In the genomic region with DNA sequence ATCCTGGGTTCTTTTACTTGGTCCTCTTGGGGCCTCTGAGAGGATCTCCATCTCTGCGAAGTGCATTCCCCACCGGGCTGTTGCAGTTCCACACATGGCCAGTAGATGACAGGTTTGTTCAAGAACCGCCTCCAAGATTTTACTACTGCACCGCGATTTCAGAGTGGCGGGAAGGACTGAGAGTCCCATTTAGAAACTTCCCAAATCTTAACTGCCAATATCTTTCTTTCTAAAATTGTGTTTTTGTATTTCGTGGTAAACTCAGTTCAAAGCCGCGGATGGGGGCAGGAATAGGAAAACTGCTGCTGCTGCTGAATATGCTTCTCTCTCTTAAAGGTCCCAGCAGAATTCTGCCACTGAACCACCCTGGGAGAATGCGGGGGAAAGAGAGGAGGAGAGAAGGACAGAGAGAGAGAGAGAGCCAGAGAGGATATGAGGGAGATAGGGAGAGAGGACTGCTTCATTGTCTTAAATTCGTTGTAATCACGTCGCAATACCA, we compare ENCODE assay signal across 8 cellular contexts. TPM values are rescaled to one million over a fixed set of nuclear protein-coding genes. Genes with fewer than 3 reads are reported as not detected.
DNase-seq lines count a peak whose midpoint lies in the region; ATAC-seq and TF ChIP-seq lines count a peak whose summit lies in the region.

No MANE protein-coding gene starts in this region.

- H3K9ac ChIP-seq in colonic mucosa (ENCODE audit: low read depth in 2 of 2, low read length in 2 of 2): no peak overlapping the region

- H2AFZ ChIP-seq in ACC112 (ENCODE audit: low read length, unreplicated experiment): no peak overlapping the region

- H3K36me3 ChIP-seq in ACC112 (ENCODE audit: insufficient read depth, low read length): no peaks in the 10 kb centered on the region
- no peaks in the 10 kb centered on the region for H3K36me3 ChIP-seq in colonic mucosa
- no peaks in the 10 kb centered on the region for H3K36me3 ChIP-seq in left lung

- in situ Hi-C loops in GM13977 (cut with MboI; ENCODE audit: low pct_unique_long_range_greater_than_20kb, low sequenced_read_pairs, unreplicated experiment): loop anchor here (5.0 to 10.0 kb wide), 3 partner anchors 171 to 377 kb away; no protein-coding TSS in a partner anchor

- intact Hi-C loops in colonic mucosa (cut with DNase I): loop anchor here (2.0 to 10.0 kb wide), 3 partner anchors 287 to 449 kb away; no protein-coding TSS in a partner anchor
- intact Hi-C loops in left lung (cut with DNase I): loop anchor here in 1 of 2 donors (5.0 to 10.0 kb wide), 2 partner anchors 171 to 382 kb away; no protein-coding TSS in a partner anchor

- peak overlapping the region; percentile 34; the same call in 1 of the 2 replicates for H3K4me3 ChIP-seq in ACC112 (ENCODE audit: low read depth, low read length)
- H3K4me3 ChIP-seq in colonic mucosa: no peak overlapping the region
- no peak overlapping the region for H3K4me3 ChIP-seq in left lung

- H3K27ac ChIP-seq in ACC112 (ENCODE audit: low read depth, low read length) (no peak overlapping the region), colonic mucosa (no peak overlapping the region), left lung (no peak overlapping the region)

- peaks cover 81% of the 10 kb centered on the region for H3K27me3 ChIP-seq in ACC112 (ENCODE audit: insufficient read depth, low read length)
- peaks cover 11% of the 10 kb centered on the region for H3K27me3 ChIP-seq in colonic mucosa
- peaks cover 10 to 66% of the 10 kb centered on the region in 2 donors for H3K27me3 ChIP-seq in left lung

- peak; percentile 90 for TF ChIP-seq CTCF in GM13977 (IDR thresholded peaks at IDR 0.05; ENCODE audit: extremely low read depth, insufficient read depth, missing control alignments)
- peak; percentile 100 for TF ChIP-seq CTCF in colonic mucosa (IDR thresholded peaks at IDR 0.05)
- TF ChIP-seq CTCF in left lung (IDR thresholded peaks at IDR 0.05): peak; percentile 97 to 100

- DNase-seq in GM13977 (ENCODE audit: low spot score) (peak; percentile 53), NCI-H510A treated with DMSO at 0.1 percent for 48 hours (lab: John Stamatoyannopoulos, UW) (peak; percentile 40), colonic mucosa (peak; percentile 82), left lung (peak in 1 of 2 donors; percentile 71)
- peak; percentile 69 to 83 for DNase-seq in activated CD4-positive, alpha-beta T cell treated with anti-CD3 and anti-CD28 coated beads for 4 hours
- peak; percentile 50 to 74 (median 71) for DNase-seq in stimulated activated CD4-positive, alpha-beta T cell treated with anti-CD3 and anti-CD28 coated beads, TNF-alpha, amount 100 ng/mL, for 24 hours (ENCODE audit: low read depth in 3 of 3)

- ATAC-seq in left lung (peak; percentile 94), GM18868 (IDR thresholded peaks at IDR 0.05; ENCODE audit: unreplicated experiment) (no peak)

- no peaks in the 10 kb centered on the region for H3K79me2 ChIP-seq in ACC112 (ENCODE audit: control insufficient read depth, insufficient read depth, low read length, unreplicated experiment)

- H3K4me1 ChIP-seq in ACC112 (ENCODE audit: control insufficient read depth, insufficient read depth, low read length, unreplicated experiment) (no peaks in the 10 kb centered on the region), colonic mucosa (peaks cover 5% of the 10 kb centered on the region), left lung (peaks cover 0 to 14% of the 10 kb centered on the region in 2 donors)

- no peaks in the 10 kb centered on the region for H3K9me3 ChIP-seq in colonic mucosa
- H3K9me3 ChIP-seq in left lung: no peaks in the 10 kb centered on the region

RNA-seq across cellular contexts. Expression of gene BTNL2, which starts 8.6 kb away (rescaled TPM):
- total RNA-seq in colonic mucosa (not detected), left lung (not detected)

RNA-seq across cellular contexts. Expression of gene HLA-DRA, which starts 24.1 kb away (rescaled TPM):
- 100 to 1,000 TPM in 1 of 2 donors, 10 to 100 TPM in 1; 44.3 to 185 TPM for total RNA-seq in colonic mucosa
- total RNA-seq in left lung: 1,000 to 10,000 TPM in 1 of 2 donors, 100 to 1,000 TPM in 1; 951 to 1,058 TPM

RNA-seq across cellular contexts. Expression of gene TSBP1, which starts 43.9 kb away (rescaled TPM):
- total RNA-seq in colonic mucosa (not detected), left lung (not detected)

Comparison
In these comparisons a context has a peak if more than half of its experiments do, and no peak if none do; other contexts are left out.
1. RNA of gene HLA-DRA, which starts 24.1 kb away (total RNA-seq): 951 to 1,058 TPM in left lung; 44.3 to 185 TPM in colonic mucosa; every median in the first group is over 4 times any median in the second.
2. Peak in every context shown above with its lines, with median percentiles within 50 percentile points of each other: CTCF ChIP-seq.